ENCODE assay signal across 16 cellular contexts in the genomic region with DNA sequence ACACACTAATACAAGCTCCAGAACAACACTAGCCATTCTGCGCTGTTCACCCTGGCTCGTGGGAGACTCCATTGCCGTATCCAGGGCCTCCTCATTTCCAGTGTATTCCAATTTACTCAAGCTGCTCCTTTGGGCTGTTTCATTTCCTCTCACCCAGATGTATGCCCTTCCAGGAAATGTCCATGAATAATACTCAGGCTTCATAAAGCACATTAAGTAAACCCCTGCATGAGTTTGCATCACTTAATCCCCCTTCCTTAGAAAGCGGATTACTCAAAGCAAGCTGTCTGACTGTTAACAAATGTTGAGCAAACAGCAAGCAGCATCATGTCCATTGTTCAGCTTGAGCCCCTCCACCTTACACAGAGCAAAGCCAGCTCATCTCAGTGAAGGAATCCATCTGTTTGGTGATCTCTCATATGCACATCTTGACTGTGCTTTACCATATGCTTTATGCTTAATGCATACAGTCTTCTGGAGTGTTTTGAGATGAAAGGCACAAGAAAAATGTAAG.
A peak's percentile ranks its signal among the peaks of the same experiment; 100 is the strongest.
DNase-seq lines count a peak whose midpoint lies in the region; ATAC-seq and TF ChIP-seq lines count a peak whose summit lies in the region.
"Had no signal": no experiment of that assay in that cellular context is flagged by ENCODE, and none has a peak within 500 bp of the region (broad histone marks: within the 10 kb centered on the region; RNA-seq: fewer than 3 reads in every experiment).

No MANE protein-coding gene starts in this region.

- H3K36me3 ChIP-seq in neural progenitor cell, result no peaks in the 10 kb centered on the region
- H3K36me3 ChIP-seq: BE2C had no signal

- 51 to 59% methylated on average over 4 of the region's 4 CpGs for WGBS in lower leg skin, 2 donors

- H3K27me3 Mint-ChIP-seq in neural progenitor cell (ENCODE audit: insufficient read depth, low read depth), result no peaks in the 10 kb centered on the region
- H3K27me3 Mint-ChIP-seq: CD4-positive, alpha-beta memory T cell had no signal

- no peak overlapping the region for H3K4me3 ChIP-seq in neural progenitor cell
- no peak overlapping the region for H3K4me3 ChIP-seq in lower leg skin (ENCODE audit: low read depth, poor library complexity, severe bottlenecking)
- H3K4me3 ChIP-seq: SK-N-MC had no signal

- peak overlapping the region; percentile 15 for H3K4me2 ChIP-seq in neural progenitor cell

- H2AFZ ChIP-seq in neural progenitor cell (replicated peaks), result no peak overlapping the region

- no peak overlapping the region for H3K9ac ChIP-seq in neural progenitor cell

- no peaks in the 10 kb centered on the region for H3K9me3 ChIP-seq in neural progenitor cell (ENCODE audit: low read depth)
- H3K9me3 ChIP-seq: BE2C had no signal

- peak overlapping the region; percentile 6 for H3K27ac Mint-ChIP-seq in neural progenitor cell
- H3K27ac Mint-ChIP-seq: CD4-positive, alpha-beta memory T cell had no signal

- H3F3A ChIP-seq in neural progenitor cell (ENCODE audit: low read depth), result no peaks in the 10 kb centered on the region

- H3K27ac ChIP-seq in epithelial cell of prostate (no peak overlapping the region), neural progenitor cell (no peak overlapping the region)
- H3K27ac ChIP-seq: SK-N-MC had no signal

- intact Hi-C loops in lower leg skin (cut with DNase I; ENCODE audit: low total_unique reads), result no loop called here

- H3K36me3 Mint-ChIP-seq in neural progenitor cell, result peaks cover 1% of the 10 kb centered on the region
- H3K36me3 Mint-ChIP-seq: CD4-positive, alpha-beta memory T cell had no signal

- no peak overlapping the region for H3K4me3 Mint-ChIP-seq in neural progenitor cell
- H3K4me3 Mint-ChIP-seq: CD4-positive, alpha-beta memory T cell had no signal

- peaks cover 4% of the 10 kb centered on the region for H3K9me3 Mint-ChIP-seq in neural progenitor cell

- H3K4me1 Mint-ChIP-seq in neural progenitor cell, result peaks cover 16% of the 10 kb centered on the region
- H3K4me1 Mint-ChIP-seq: CD4-positive, alpha-beta memory T cell had no signal

- no peak for ATAC-seq in HG03442 (IDR thresholded peaks at IDR 0.05; ENCODE audit: unreplicated experiment)
- ATAC-seq: Right ventricle myocardium inferior had no signal

- H4K20me1 ChIP-seq in neural progenitor cell (ENCODE audit: low read depth), result no peaks in the 10 kb centered on the region

- no peak for TF ChIP-seq POLR2A in lower leg skin (IDR thresholded peaks at IDR 0.05)

- no peaks in the 10 kb centered on the region for H3K79me2 ChIP-seq in neural progenitor cell (ENCODE audit: low read depth)

- TF ChIP-seq CTCF in neural progenitor cell (IDR thresholded peaks at IDR 0.05), result no peak
- TF ChIP-seq CTCF in lower leg skin (IDR thresholded peaks at IDR 0.05), result no peak

- DNase-seq in Daoy (ENCODE audit: low read depth) (peak; percentile 23), NCI-H524 treated with DMSO at 0.1 percent for 48 hours (lab: John Stamatoyannopoulos, UW) (peak; percentile 96), epithelial cell of prostate (ENCODE audit: low read depth, low spot score) (peak; percentile 20), neural progenitor cell (ENCODE audit: low spot score) (peak; percentile 55), NCI-H187 (lab: John Stamatoyannopoulos, UW) (no peak), lower leg skin (ENCODE audit: low spot score in 2 of 2) (no peak)
- DNase-seq: BE2C; CD4-positive, alpha-beta memory T cell; Karpas-422; NCI-H1105 treated with DMSO at 0.1 percent for 48 hours; NCI-H2029 treated with DMSO at 0.1 percent for 48 hours; NCI-H2227 treated with DMSO at 0.1 percent for 48 hours; NCI-H526 treated with DMSO at 0.1 percent for 48 hours had no signal

- peaks cover 30% of the 10 kb centered on the region for H3K4me1 ChIP-seq in neural progenitor cell
- H3K4me1 ChIP-seq: BE2C had no signal

- H3K27me3 ChIP-seq in neural progenitor cell, result no peaks in the 10 kb centered on the region
- H3K27me3 ChIP-seq: BE2C had no signal

Comparison
In these comparisons a context has a peak if more than half of its experiments do, and no peak if none do; other contexts are left out.
1. DNase-seq: peak in Daoy (single experiment), NCI-H524 treated with DMSO at 0.1 percent for 48 hours (single experiment), epithelial cell of prostate (single experiment) and neural progenitor cell (single experiment); none in NCI-H187 (0 of 2) and lower leg skin (0 of 2).